9 cellular contexts compared by ENCODE assay signal in the genomic region with DNA sequence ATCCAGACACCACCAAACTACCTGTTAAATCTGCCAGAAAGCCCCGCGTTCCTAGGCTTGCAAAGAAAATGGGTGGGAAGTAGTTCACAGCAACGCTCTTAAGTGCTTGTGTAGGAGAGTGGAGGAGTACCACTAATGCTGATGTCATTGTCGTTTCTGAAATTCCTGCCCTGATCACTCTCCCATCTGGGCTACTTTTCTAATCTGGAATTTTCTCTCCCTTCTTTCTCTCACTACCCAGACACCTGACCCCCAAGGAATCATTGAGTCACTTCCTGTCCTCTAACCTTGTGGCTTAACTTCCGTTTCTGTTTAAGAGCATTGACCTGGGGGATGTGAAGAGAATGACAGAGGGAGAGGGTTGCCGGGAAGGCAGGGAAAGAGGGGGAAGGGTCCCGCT.
A peak's percentile ranks its signal among the peaks of the same experiment; 100 is the strongest.
DNase-seq lines count a peak whose midpoint lies in the region; ATAC-seq, FAIRE-seq and TF ChIP-seq lines count a peak whose summit lies in the region.
"Had no signal": no experiment of that assay in that cellular context is flagged by ENCODE, and none has a peak within 500 bp of the region (broad histone marks: within the 10 kb centered on the region; RNA-seq: fewer than 3 reads in every experiment).

No MANE protein-coding gene starts in this region.

- H3K36me3 ChIP-seq in BLaER1 treated with 17β-estradiol and CSF1 and Interleukin-3, amounts not matched to agents 10 nM and 100 nM: no peaks in the 10 kb centered on the region; a peak in 1 of 22 replicates
- H3K36me3 ChIP-seq in Loucy (ENCODE audit: insufficient read depth, low read length) (no peaks in the 10 kb centered on the region), bronchial epithelial cell (ENCODE audit: control insufficient read depth, insufficient read depth, low read length) (no peaks in the 10 kb centered on the region), mesenchymal stem cell (ENCODE audit: control insufficient read depth in 1 of 2, insufficient read depth in 2 of 2, low read depth in 1 of 2, low read length in 2 of 2) (peaks cover 0 to 5% of the 10 kb centered on the region in 2 experiments)

- no peak overlapping the region for H3K18ac ChIP-seq in mesenchymal stem cell (ENCODE audit: low read depth in 1 of 2, low read length in 2 of 2)

- H3K4me1 ChIP-seq in BLaER1 treated with 17β-estradiol and CSF1 and Interleukin-3, amounts not matched to agents 10 nM and 100 nM: peaks cover 14 to 45% (median 19%) of the 10 kb centered on the region in 10 experiments
- H3K4me1 ChIP-seq in Loucy (ENCODE audit: insufficient read depth, low read length, poor library complexity, severe bottlenecking) (peaks cover 10% of the 10 kb centered on the region), mesenchymal stem cell (ENCODE audit: control insufficient read depth, insufficient read depth, low read depth, low read length) (peaks cover 24% of the 10 kb centered on the region)

- H2BK12ac ChIP-seq in mesenchymal stem cell (ENCODE audit: low read length in 2 of 2): no peak overlapping the region

- H3K4me3 ChIP-seq in BLaER1 treated with 17β-estradiol and CSF1 and Interleukin-3, amounts not matched to agents 10 nM and 100 nM: no peak overlapping the region
- H3K4me3 ChIP-seq in Loucy (ENCODE audit: low read length, poor library complexity, severe bottlenecking): peak overlapping the region; percentile 12
- no peak overlapping the region for H3K4me3 ChIP-seq in bronchial epithelial cell (ENCODE audit: low read depth, low read length)
- H3K4me3 ChIP-seq in mesenchymal stem cell (ENCODE audit: insufficient read depth in 1 of 2, low read depth in 1 of 2, low read length in 2 of 2): no peak overlapping the region

- H3K9ac ChIP-seq in BLaER1 treated with 17β-estradiol and CSF1 and Interleukin-3, amounts not matched to agents 10 nM and 100 nM: no peak overlapping the region
- no peak overlapping the region for H3K9ac ChIP-seq in Loucy (ENCODE audit: low read depth, low read length, poor library complexity, severe bottlenecking)
- peak overlapping the region; percentile 29 for H3K9ac ChIP-seq in mesenchymal stem cell (ENCODE audit: low read length)

- no peak for FAIRE-seq in bronchial epithelial cell (lab: Jason Lieb, UNC)

- peak overlapping the region; percentile 8 for H2BK5ac ChIP-seq in mesenchymal stem cell (ENCODE audit: low read depth, low read length, poor library complexity, severe bottlenecking)

- peaks cover 16% of the 10 kb centered on the region for H3K79me1 ChIP-seq in mesenchymal stem cell (replicated peaks; ENCODE audit: low read length, poor library complexity, severe bottlenecking)

- H3K14ac ChIP-seq in mesenchymal stem cell (ENCODE audit: low read length in 2 of 2): no peak overlapping the region

- H3K9me2 ChIP-seq in Loucy (replicated peaks; ENCODE audit: low read depth, low read length): no peaks in the 10 kb centered on the region

- H3K23ac ChIP-seq in mesenchymal stem cell (ENCODE audit: low read length in 2 of 2): no peak overlapping the region

- no peaks in the 10 kb centered on the region for H3K79me2 ChIP-seq in Loucy (ENCODE audit: insufficient read depth, low read length)

- no peak overlapping the region for H4K91ac ChIP-seq in mesenchymal stem cell (ENCODE audit: low read length)

- no peaks in the 10 kb centered on the region; a peak in 1 of 22 replicates for H3K9me3 ChIP-seq in BLaER1 treated with 17β-estradiol and CSF1 and Interleukin-3, amounts not matched to agents 10 nM and 100 nM (replicated peaks in 1 of 11)
- H3K9me3 ChIP-seq in Loucy (ENCODE audit: insufficient read depth, low read depth, low read length) (no peaks in the 10 kb centered on the region), mesenchymal stem cell (ENCODE audit: control insufficient read depth, low read length) (no peaks in the 10 kb centered on the region)

- ATAC-seq in HG03342 (IDR thresholded peaks at IDR 0.05; ENCODE audit: unreplicated experiment): no peak
- ATAC-seq in GM18870 (IDR thresholded peaks at IDR 0.05; ENCODE audit: unreplicated experiment): no peak

- peak; percentile 30 for DNase-seq in bronchial epithelial cell (ENCODE audit: low read depth)
- peak; percentile 95 for DNase-seq in mesenchymal stem cell
- DNase-seq in effector CD8-positive, alpha-beta T cell (lab: John Stamatoyannopoulos, UW): no peak
- DNase-seq in NCI-H187 (lab: John Stamatoyannopoulos, UW): no peak
- DNase-seq: DMS 273 treated with DMSO at 0.1 percent for 48 hours had no signal

- peak overlapping the region; percentile 42 for H2BK120ac ChIP-seq in mesenchymal stem cell (ENCODE audit: low read depth, low read length)

- peak overlapping the region; percentile 50 for H2AK5ac ChIP-seq in mesenchymal stem cell (ENCODE audit: low read length, severe bottlenecking)

- H2BK15ac ChIP-seq in mesenchymal stem cell (ENCODE audit: low read depth, poor library complexity, severe bottlenecking): no peak overlapping the region

- 9% methylated on average over 5 of the region's 7 CpGs for WGBS in mesenchymal stem cell

- no peak overlapping the region for H3K27ac ChIP-seq in BLaER1 treated with 17β-estradiol and CSF1 and Interleukin-3, amounts not matched to agents 10 nM and 100 nM
- peak overlapping the region; percentile 75 for H3K27ac ChIP-seq in mesenchymal stem cell (ENCODE audit: low read length, poor library complexity, severe bottlenecking)

- TF ChIP-seq CTCF in Loucy (conservative IDR thresholded peaks at IDR 0.05; ENCODE audit: low read length) (no peak), bronchial epithelial cell (IDR thresholded peaks at IDR 0.05; ENCODE audit: insufficient read depth, low read length, severe bottlenecking) (no peak)

- peak overlapping the region; percentile 65 for H2AFZ ChIP-seq in Loucy (ENCODE audit: low read length)
- no peak overlapping the region for H2AFZ ChIP-seq in mesenchymal stem cell (ENCODE audit: low read depth, low read length)

- H3K4me2 ChIP-seq in BLaER1 treated with 17β-estradiol and CSF1 and Interleukin-3, amounts not matched to agents 10 nM and 100 nM: peak overlapping the region; percentile 29 to 77 (median 55); a peak in 21 of 22 replicates
- H3K4me2 ChIP-seq in Loucy (ENCODE audit: low read depth, low read length, poor library complexity, severe bottlenecking) (peak overlapping the region; percentile 39), mesenchymal stem cell (ENCODE audit: low read length, poor library complexity, severe bottlenecking) (no peak overlapping the region)

- H4K20me1 ChIP-seq in BLaER1 treated with 17β-estradiol and CSF1 and Interleukin-3, amounts not matched to agents 10 nM and 100 nM: no peaks in the 10 kb centered on the region
- H4K20me1 ChIP-seq in Loucy (ENCODE audit: insufficient read depth, low read length, poor library complexity, severe bottlenecking): no peaks in the 10 kb centered on the region

- no peaks in the 10 kb centered on the region for H3K27me3 ChIP-seq in BLaER1 treated with 17β-estradiol and CSF1 and Interleukin-3, amounts not matched to agents 10 nM and 100 nM
- H3K27me3 ChIP-seq in Loucy (ENCODE audit: insufficient read depth, low read length, poor library complexity, severe bottlenecking) (no peaks in the 10 kb centered on the region), bronchial epithelial cell (ENCODE audit: control insufficient read depth, insufficient read depth, low read length) (no peaks in the 10 kb centered on the region), mesenchymal stem cell (ENCODE audit: control insufficient read depth in 1 of 2, insufficient read depth in 1 of 2, low read length in 2 of 2) (no peaks in the 10 kb centered on the region)

- no peak overlapping the region for H4K8ac ChIP-seq in mesenchymal stem cell (ENCODE audit: low read length)

- H3F3A ChIP-seq in Loucy (ENCODE audit: low read depth): no peaks in the 10 kb centered on the region

- peak overlapping the region; percentile 30 to 82 for H3K4ac ChIP-seq in mesenchymal stem cell (ENCODE audit: low read depth in 1 of 2, low read length in 2 of 2)

Comparison
In these comparisons a context has a peak if more than half of its experiments do, and no peak if none do; other contexts are left out.
1. DNase-seq: peak in bronchial epithelial cell (single experiment) and mesenchymal stem cell (single experiment); none in effector CD8-positive, alpha-beta T cell (single experiment) and NCI-H187 (0 of 2).